In genomic region chrX:136121788-136122187, GRCh38 we compare ENCODE assay signal across 15 cellular contexts.
"Had no signal": no experiment of that assay in that cellular context is flagged by ENCODE, and none has a peak within 500 bp of the region (broad histone marks: within the 10 kb centered on the region; RNA-seq: fewer than 3 reads in every experiment).

No MANE protein-coding gene starts in this region.

- H3K4me3 ChIP-seq: ascending aorta, colonic mucosa, lung, ovary, right lobe of liver, stomach, thyroid gland had no signal

- H3K9me3 ChIP-seq: ascending aorta, colonic mucosa, ovary, right lobe of liver, stomach, thyroid gland had no signal

- DNase-seq: activated CD4-positive, alpha-beta T cell treated with anti-CD3 and anti-CD28 coated beads, Interleukin-2, amount 50 U/mL, for 1 hour; activated CD8-positive, alpha-beta memory T cell treated with anti-CD3 and anti-CD28 coated beads for 24 hours; activated naive CD8-positive, alpha-beta T cell treated with anti-CD3 and anti-CD28 coated beads, Interleukin-2, amount 10 ng/mL, durations not matched to agents 7 days and 5 days; caudate nucleus; colonic mucosa; effector CD4-positive, alpha-beta T cell; midbrain; ovary; right lobe of liver; stimulated activated CD4-positive, alpha-beta T cell treated with anti-CD3 and anti-CD28 coated beads, Interleukin-12 subunit alpha, Interleukin-12 subunit beta, amount 100 ng/mL, for 4 hours; stimulated activated CD4-positive, alpha-beta T cell treated with anti-CD3 and anti-CD28 coated beads, Interleukin-2, amount 100 ng/mL, for 24 hours; stomach; thyroid gland had no signal

- H3K27me3 ChIP-seq: ascending aorta, colonic mucosa, ovary, right lobe of liver, stomach, thyroid gland had no signal

- H3K36me3 ChIP-seq: ascending aorta, colonic mucosa, ovary, right lobe of liver, stomach, thyroid gland had no signal

- H3K4me1 ChIP-seq: colonic mucosa, right lobe of liver, thyroid gland had no signal

- H3K27ac ChIP-seq: colonic mucosa, ovary, right lobe of liver, stomach, thyroid gland had no signal

- ATAC-seq: right lobe of liver had no signal
